In genomic region chr1:228278432-228278941, GRCh38 we compare ENCODE assay signal across 22 cellular contexts.
"Had no signal": no experiment of that assay in that cellular context is flagged by ENCODE, and none has a peak within 500 bp of the region (broad histone marks: within the 10 kb centered on the region; RNA-seq: fewer than 3 reads in every experiment).

No MANE protein-coding gene starts in this region.

- H3K27me3 ChIP-seq: body of pancreas, esophagus squamous epithelium, tibial nerve had no signal

- H3K9me3 Mint-ChIP-seq: activated B cell treated with CpG ODN at 0.5 μM for 24 hours; activated CD4-positive, alpha-beta T cell treated with anti-CD3 and anti-CD28 coated beads, Interleukin-2, amount 10 ng/mL, durations not matched to agents 7 days and 5 days; activated naive CD4-positive, alpha-beta T cell treated with anti-CD3 and anti-CD28 coated beads, Interleukin-2, amount 50 U/mL, for 72 hours; activated T-cell treated with anti-CD3 and anti-CD28 coated beads, Interleukin-2, amount 50 U/mL, for 4 hours; neural progenitor cell had no signal

- H3K27ac ChIP-seq: body of pancreas, esophagus squamous epithelium, neural progenitor cell, parathyroid adenoma, tibial nerve had no signal

- H3K4me3 Mint-ChIP-seq: activated B cell treated with CpG ODN at 0.5 μM for 24 hours; activated CD4-positive, alpha-beta T cell treated with anti-CD3 and anti-CD28 coated beads, Interleukin-2, amount 10 ng/mL, durations not matched to agents 7 days and 5 days; activated T-cell treated with anti-CD3 and anti-CD28 coated beads, Interleukin-2, amount 50 U/mL, for 4 hours; neural progenitor cell had no signal

- H3K4me1 ChIP-seq: parathyroid adenoma had no signal

- DNase-seq: activated CD4-positive, alpha-beta T cell treated with anti-CD3 and anti-CD28 coated beads, Interleukin-2, amount 10 ng/mL, durations not matched to agents 7 days and 5 days; activated gamma-delta T cell; activated T-cell treated with anti-CD3 and anti-CD28 coated beads, Interleukin-2, amount 50 U/mL, for 4 hours; amygdala; body of pancreas; central memory CD4-positive, alpha-beta T cell; cortex of kidney; effector CD8-positive, alpha-beta T cell; esophagus squamous epithelium; hippocampal formation; midbrain; small intestine; stimulated activated CD4-positive, alpha-beta T cell treated with anti-CD3 and anti-CD28 coated beads, Interleukin-4, amount 100 ng/mL, for 4 hours; stimulated activated naive CD4-positive, alpha-beta T cell treated with Interleukin-2 at 50 U/mL for 16 hours; substantia nigra; SW 1271 had no signal

- H3K27ac Mint-ChIP-seq: activated B cell treated with CpG ODN at 0.5 μM for 24 hours; activated CD4-positive, alpha-beta T cell treated with anti-CD3 and anti-CD28 coated beads, Interleukin-2, amount 10 ng/mL, durations not matched to agents 7 days and 5 days; activated naive CD4-positive, alpha-beta T cell treated with anti-CD3 and anti-CD28 coated beads, Interleukin-2, amount 50 U/mL, for 72 hours; neural progenitor cell had no signal

- H3K36me3 ChIP-seq: neural progenitor cell had no signal

- H3K9me3 ChIP-seq: body of pancreas, esophagus squamous epithelium, tibial nerve had no signal

- H3K27me3 Mint-ChIP-seq: activated B cell treated with CpG ODN at 0.5 μM for 24 hours; activated CD4-positive, alpha-beta T cell treated with anti-CD3 and anti-CD28 coated beads, Interleukin-2, amount 10 ng/mL, durations not matched to agents 7 days and 5 days had no signal

- H3K4me3 ChIP-seq: body of pancreas, esophagus squamous epithelium, lung, neural progenitor cell, tibial nerve had no signal

- ATAC-seq: activated naive CD4-positive, alpha-beta T cell treated with anti-CD3 and anti-CD28 coated beads, Interleukin-2, amount 50 U/mL, for 72 hours; activated T-cell treated with anti-CD3 and anti-CD28 coated beads, Interleukin-2, amount 50 U/mL, for 4 hours; body of pancreas had no signal

- H3K36me3 Mint-ChIP-seq: activated naive CD4-positive, alpha-beta T cell treated with anti-CD3 and anti-CD28 coated beads, Interleukin-2, amount 50 U/mL, for 72 hours; neural progenitor cell had no signal
